In the genomic region with DNA sequence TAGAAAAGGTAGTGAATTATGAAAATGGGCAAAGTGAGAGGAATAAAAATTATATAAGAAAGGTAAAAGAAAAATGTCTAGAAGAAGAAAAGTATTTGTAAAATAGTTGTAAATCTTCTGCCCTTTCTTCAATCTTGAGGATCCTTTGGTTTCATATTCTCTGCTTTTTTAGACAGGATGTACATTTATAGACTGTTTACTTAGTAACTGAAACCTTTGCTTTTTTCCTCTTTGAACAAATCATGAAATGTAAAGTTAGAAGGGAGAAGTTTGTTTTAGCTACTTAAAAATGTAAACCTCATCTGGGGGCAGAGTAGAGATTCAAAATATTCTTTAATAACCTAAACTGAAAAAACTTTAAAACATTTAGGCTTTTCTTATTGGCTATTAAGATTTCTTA, we compare ENCODE assay signal across 9 cellular contexts.
A peak's percentile ranks its signal among the peaks of the same experiment; 100 is the strongest.
DNase-seq lines count a peak whose midpoint lies in the region; ATAC-seq, FAIRE-seq and TF ChIP-seq lines count a peak whose summit lies in the region.
"Had no signal": no experiment of that assay in that cellular context is flagged by ENCODE, and none has a peak within 500 bp of the region (broad histone marks: within the 10 kb centered on the region; RNA-seq: fewer than 3 reads in every experiment).

No MANE protein-coding gene starts in this region.

- H3K36me3 Mint-ChIP-seq in activated naive CD4-positive, alpha-beta T cell treated with anti-CD3 and anti-CD28 coated beads, Interleukin-2, amount 50 U/mL, for 24 hours: no peaks in the 10 kb centered on the region

- no peak for FAIRE-seq in bronchial epithelial cell (lab: Jason Lieb, UNC)

- ATAC-seq in IMR-90 (ENCODE audit: low read depth) (peak; percentile 72), GM21717 (IDR thresholded peaks at IDR 0.05; ENCODE audit: unreplicated experiment) (no peak)

- TF ChIP-seq POLR2A in IMR-90 (IDR thresholded peaks at IDR 0.05; ENCODE audit: low read depth, low read length) (no peak), transverse colon (IDR thresholded peaks at IDR 0.05) (no peak), prostate gland (IDR thresholded peaks at IDR 0.05) (no peak)

- DNase-seq in activated naive CD4-positive, alpha-beta T cell (lab: John Stamatoyannopoulos, UW): no peak
- DNase-seq in IMR-90: peak; percentile 37
- DNase-seq in bronchial epithelial cell (ENCODE audit: low read depth): peak; percentile 24
- DNase-seq in transverse colon: no peak
- DNase-seq in prostate gland (ENCODE audit: low spot score): no peak
- no peak for DNase-seq in NCI-H1436 treated with DMSO at 0.1 percent for 48 hours (lab: John Stamatoyannopoulos, UW)
- DNase-seq: C1 segment of cervical spinal cord had no signal

- H3K4me2 ChIP-seq in IMR-90 (ENCODE audit: low read depth, low read length): no peak overlapping the region

- H3K27me3 ChIP-seq in IMR-90 (ENCODE audit: control insufficient read depth, insufficient read depth, low read length): no peaks in the 10 kb centered on the region
- H3K27me3 ChIP-seq in bronchial epithelial cell (ENCODE audit: control insufficient read depth, insufficient read depth, low read length): no peaks in the 10 kb centered on the region
- no peaks in the 10 kb centered on the region for H3K27me3 ChIP-seq in transverse colon
- H3K27me3 ChIP-seq in prostate gland (replicated peaks; ENCODE audit: insufficient read depth): no peaks in the 10 kb centered on the region

- H2BK20ac ChIP-seq in IMR-90 (ENCODE audit: low read depth, low read length): no peak overlapping the region

- no peaks in the 10 kb centered on the region for H3K9me1 ChIP-seq in IMR-90 (ENCODE audit: insufficient read depth, low read length)

- no peak overlapping the region for H4K5ac ChIP-seq in IMR-90 (ENCODE audit: low read depth, low read length)

- H3K56ac ChIP-seq in IMR-90 (ENCODE audit: extremely low read depth, insufficient read depth, low read length): no peak overlapping the region

- H2BK15ac ChIP-seq in IMR-90 (ENCODE audit: low read depth, low read length): no peak overlapping the region

- H3K36me3 ChIP-seq in IMR-90 (ENCODE audit: control insufficient read depth, insufficient read depth, low read length): no peaks in the 10 kb centered on the region
- H3K36me3 ChIP-seq in bronchial epithelial cell (ENCODE audit: control insufficient read depth, insufficient read depth, low read length): no peaks in the 10 kb centered on the region
- no peaks in the 10 kb centered on the region for H3K36me3 ChIP-seq in transverse colon
- H3K36me3 ChIP-seq in prostate gland: no peaks in the 10 kb centered on the region

- dilution Hi-C loops in IMR-90 (cut with HindIII; ENCODE audit: low sequenced_read_pairs, unreplicated experiment): no loop called here

- H3K27me3 Mint-ChIP-seq in activated naive CD4-positive, alpha-beta T cell treated with anti-CD3 and anti-CD28 coated beads, Interleukin-2, amount 50 U/mL, for 24 hours: no peaks in the 10 kb centered on the region

- H3K9me3 ChIP-seq in IMR-90 (ENCODE audit: control insufficient read depth, insufficient read depth, low read length) (no peaks in the 10 kb centered on the region), transverse colon (no peaks in the 10 kb centered on the region), prostate gland (no peaks in the 10 kb centered on the region)

- POLR2A ChIA-PET in IMR-90 (lab: Charles Lee; ENCODE audit: unreplicated experiment): no interaction called here

- H4K8ac ChIP-seq in IMR-90 (ENCODE audit: low read depth in 2 of 2, low read length in 2 of 2): no peak overlapping the region

- in situ Hi-C loops in IMR-90 (cut with MboI; ENCODE audit: low sequenced_read_pairs): no loop called here
- in situ Hi-C loops in transverse colon (cut with MboI; ENCODE audit: low pct_ligation_motif_present in 1 of 4, low pct_unique_long_range_greater_than_20kb in 1 of 4, low sequenced_read_pairs in 3 of 4): loop anchor here in 1 of 4 donors (10.0 kb wide), 1 partner anchor 158 kb away; no protein-coding TSS in a partner anchor

- TF ChIP-seq CTCF in IMR-90 (conservative IDR thresholded peaks at IDR 0.05; ENCODE audit: low read depth, low read length): no peak
- TF ChIP-seq CTCF in bronchial epithelial cell (IDR thresholded peaks at IDR 0.05; ENCODE audit: insufficient read depth, low read length, severe bottlenecking): no peak
- TF ChIP-seq CTCF in transverse colon (IDR thresholded peaks at IDR 0.05): no peak
- no peak for TF ChIP-seq CTCF in prostate gland (IDR thresholded peaks at IDR 0.05)

- no peak for TF ChIP-seq EP300 in transverse colon (IDR thresholded peaks at IDR 0.05; ENCODE audit: low read depth)

- no peaks in the 10 kb centered on the region for H4K20me1 ChIP-seq in IMR-90 (ENCODE audit: insufficient read depth, low read length)

- no peak overlapping the region for H3K18ac ChIP-seq in IMR-90 (ENCODE audit: low read depth, low read length)

- CTCF ChIA-PET in IMR-90 (lab: Yijun Ruan, JAX): no interaction called here

- H3K9ac ChIP-seq in IMR-90 (ENCODE audit: low read depth, low read length): no peak overlapping the region

- no peak overlapping the region for H4K91ac ChIP-seq in IMR-90 (ENCODE audit: insufficient read depth, low read depth, low read length)

- H3K4me3 ChIP-seq in IMR-90 (ENCODE audit: insufficient read depth, low read depth, low read length) (no peak overlapping the region), bronchial epithelial cell (ENCODE audit: low read depth, low read length) (no peak overlapping the region), transverse colon (no peak overlapping the region), prostate gland (no peak overlapping the region)

- no peak overlapping the region for H2AK9ac ChIP-seq in IMR-90 (replicated peaks; ENCODE audit: low read depth, low read length, poor library complexity)

- no peak overlapping the region for H2AK5ac ChIP-seq in IMR-90 (ENCODE audit: low read depth, low read length)

- no peaks in the 10 kb centered on the region for H3K9me3 Mint-ChIP-seq in activated naive CD4-positive, alpha-beta T cell treated with anti-CD3 and anti-CD28 coated beads, Interleukin-2, amount 50 U/mL, for 24 hours

- H2BK120ac ChIP-seq in IMR-90 (ENCODE audit: low read depth, low read length): no peak overlapping the region

- H3K4ac ChIP-seq in IMR-90 (ENCODE audit: low read depth, low read length): no peak overlapping the region

- TF ChIP-seq RAD21 in IMR-90 (IDR thresholded peaks at IDR 0.05; ENCODE audit: low read length): no peak

- H3K4me3 Mint-ChIP-seq in activated naive CD4-positive, alpha-beta T cell treated with anti-CD3 and anti-CD28 coated beads, Interleukin-2, amount 50 U/mL, for 24 hours: peak overlapping the region; percentile 73

- H3K27ac ChIP-seq in IMR-90 (ENCODE audit: insufficient read depth, low read length): no peak overlapping the region
- peak overlapping the region; percentile 49 to 63 (median 58) for H3K27ac ChIP-seq in transverse colon
- no peak overlapping the region for H3K27ac ChIP-seq in prostate gland

- peak overlapping the region; percentile 99 for H3K27ac Mint-ChIP-seq in activated naive CD4-positive, alpha-beta T cell treated with anti-CD3 and anti-CD28 coated beads, Interleukin-2, amount 50 U/mL, for 24 hours

- H3K4me1 Mint-ChIP-seq in activated naive CD4-positive, alpha-beta T cell treated with anti-CD3 and anti-CD28 coated beads, Interleukin-2, amount 50 U/mL, for 24 hours: peaks cover 78% of the 10 kb centered on the region

- H3K14ac ChIP-seq in IMR-90 (replicated peaks; ENCODE audit: low read depth, low read length): no peak overlapping the region

- BruUV-seq in IMR-90 (replicated peaks; lab: Mats Ljungman, UMichigan): no TSS peak

- intact Hi-C loops in IMR-90 (cut with micrococcal nuclease) (no loop called here), transverse colon (cut with DNase I; ENCODE audit: low total_unique reads) (no loop called here), prostate gland (cut with DNase I) (no loop called here)

- H2BK5ac ChIP-seq in IMR-90 (ENCODE audit: low read depth, low read length, poor library complexity, severe bottlenecking): no peak overlapping the region

- H3K4me1 ChIP-seq in IMR-90 (ENCODE audit: control insufficient read depth, insufficient read depth, low read length) (peaks cover 2% of the 10 kb centered on the region; the same call in 1 of the 2 replicates), transverse colon (peaks cover 0 to 13% (median 2%) of the 10 kb centered on the region in 4 donors), prostate gland (replicated peaks) (no peaks in the 10 kb centered on the region)

- H3K79me1 ChIP-seq in IMR-90 (ENCODE audit: low read depth in 1 of 2, low read length in 2 of 2): no peaks in the 10 kb centered on the region

- no peak overlapping the region for H2AFZ ChIP-seq in IMR-90 (replicated peaks; ENCODE audit: low read length, poor library complexity)

- H3K23ac ChIP-seq in IMR-90 (ENCODE audit: low read depth, low read length): no peak overlapping the region

TF ChIP-seq in IMR-90, 13 proteins besides CTCF, POLR2A, EP300 and RAD21 (continues in another document):
- no peak for TF ChIP-seq FOS (IDR thresholded peaks at IDR 0.05; ENCODE audit: low read depth, low read length)
- no peak for TF ChIP-seq NFE2L2 (IDR thresholded peaks at IDR 0.05; ENCODE audit: low read depth, low read length)
- TF ChIP-seq CHD1 (IDR thresholded peaks at IDR 0.05; ENCODE audit: low read depth, low read length): no peak
- no peak for TF ChIP-seq MAFK (IDR thresholded peaks at IDR 0.05; ENCODE audit: low read depth, low read length)
- TF ChIP-seq MXI1 (IDR thresholded peaks at IDR 0.05; ENCODE audit: borderline replicate concordance, low read depth, low read length): no peak
- TF ChIP-seq, protein P1, sequence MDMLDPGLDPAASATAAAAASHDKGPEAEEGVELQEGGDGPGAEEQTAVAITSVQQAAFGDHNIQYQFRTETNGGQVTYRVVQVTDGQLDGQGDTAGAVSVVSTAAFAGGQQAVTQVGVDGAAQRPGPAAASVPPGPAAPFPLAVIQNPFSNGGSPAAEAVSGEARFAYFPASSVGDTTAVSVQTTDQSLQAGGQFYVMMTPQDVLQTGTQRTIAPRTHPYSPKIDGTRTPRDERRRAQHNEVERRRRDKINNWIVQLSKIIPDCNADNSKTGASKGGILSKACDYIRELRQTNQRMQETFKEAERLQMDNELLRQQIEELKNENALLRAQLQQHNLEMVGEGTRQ (IDR thresholded peaks at IDR 0.05; ENCODE audit: low read depth, low read length): no peak
- TF ChIP-seq, protein P2, sequence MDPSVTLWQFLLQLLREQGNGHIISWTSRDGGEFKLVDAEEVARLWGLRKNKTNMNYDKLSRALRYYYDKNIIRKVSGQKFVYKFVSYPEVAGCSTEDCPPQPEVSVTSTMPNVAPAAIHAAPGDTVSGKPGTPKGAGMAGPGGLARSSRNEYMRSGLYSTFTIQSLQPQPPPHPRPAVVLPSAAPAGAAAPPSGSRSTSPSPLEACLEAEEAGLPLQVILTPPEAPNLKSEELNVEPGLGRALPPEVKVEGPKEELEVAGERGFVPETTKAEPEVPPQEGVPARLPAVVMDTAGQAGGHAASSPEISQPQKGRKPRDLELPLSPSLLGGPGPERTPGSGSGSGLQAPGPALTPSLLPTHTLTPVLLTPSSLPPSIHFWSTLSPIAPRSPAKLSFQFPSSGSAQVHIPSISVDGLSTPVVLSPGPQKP (IDR thresholded peaks at IDR 0.05; ENCODE audit: borderline replicate concordance, low read depth, low read length): no peak
- TF ChIP-seq RCOR1 (IDR thresholded peaks at IDR 0.05; ENCODE audit: insufficient replicate concordance, low read length): no peak
- TF ChIP-seq SMC3 (IDR thresholded peaks at IDR 0.05; ENCODE audit: low read depth, low read length): no peak

Comparison
In these comparisons a context has a peak if more than half of its experiments do, and no peak if none do; other contexts are left out.
1. DNase-seq: peak in IMR-90 (single experiment) and bronchial epithelial cell (single experiment); none in activated naive CD4-positive, alpha-beta T cell (0 of 4), transverse colon (single experiment), prostate gland (single experiment) and NCI-H1436 treated with DMSO at 0.1 percent for 48 hours (single experiment).
2. H3K27ac ChIP-seq: peak in transverse colon (4 of 4); none in IMR-90 (single experiment) and prostate gland (0 of 2).